Comparison of ENCODE assay signal across 21 cellular contexts in genomic region chr6:20236344-20236743, GRCh38. TPM values are rescaled to one million over a fixed set of nuclear protein-coding genes. Genes with fewer than 3 reads are reported as not detected.
DNase-seq lines count a peak whose midpoint lies in the region; ATAC-seq and TF ChIP-seq lines count a peak whose summit lies in the region.
"Had no signal": no experiment of that assay in that cellular context is flagged by ENCODE, and none has a peak within 500 bp of the region (broad histone marks: within the 10 kb centered on the region; RNA-seq: fewer than 3 reads in every experiment).

No MANE protein-coding gene starts in this region.

- CTCF ChIA-PET in Calu3 (lab: Charles Lee): interaction anchor here (0.6 to 2.9 kb wide), 14 partner anchors 9 to 167 kb away, joined by 3 to 16 read pairs (median 4); partner anchors contain the start of gene MBOAT1

- no peaks in the 10 kb centered on the region for H3K27me3 Mint-ChIP-seq in Calu3 (ENCODE audit: unreplicated experiment)
- no peaks in the 10 kb centered on the region for H3K27me3 Mint-ChIP-seq in effector memory CD8-positive, alpha-beta T cell

- TF ChIP-seq CTCF in Calu3 (IDR thresholded peaks at IDR 0.05; ENCODE audit: unreplicated experiment) (no peak), KMS-11 (conservative IDR thresholded peaks at IDR 0.05; ENCODE audit: low read depth, low read length) (no peak), transverse colon (IDR thresholded peaks at IDR 0.05) (no peak)

- peak overlapping the region; percentile 87 for H3K27ac Mint-ChIP-seq in Calu3 (ENCODE audit: unreplicated experiment)
- peak overlapping the region in 1 of 2 donors; percentile 80 for H3K27ac Mint-ChIP-seq in effector memory CD8-positive, alpha-beta T cell
- H3K27ac Mint-ChIP-seq: B cell, CD14-positive monocyte had no signal

- H3K4me2 ChIP-seq in KMS-11: 0 out of 2 replicates have a peak overlapping the region, but pooled peaks have one; percentile 26

- no peak for TF ChIP-seq EP300 in transverse colon (IDR thresholded peaks at IDR 0.05; ENCODE audit: low read depth)

- no peaks in the 10 kb centered on the region for H4K20me1 ChIP-seq in KMS-11 (ENCODE audit: insufficient read depth)

- intact Hi-C loops in Calu3 (cut with micrococcal nuclease; ENCODE audit: unreplicated experiment) (loop anchor here (2.0 kb wide), 2 partner anchors 30 to 38 kb away; no protein-coding TSS in a partner anchor), transverse colon (cut with DNase I; ENCODE audit: low total_unique reads) (no loop called here)

- WGBS in transverse colon (ENCODE audit: low coverage in 1 of 2), 2 donors: 68 to 85% methylated on average over 3 of the region's 3 CpGs

- TF ChIP-seq POLR2A in transverse colon (IDR thresholded peaks at IDR 0.05): no peak

- no peaks in the 10 kb centered on the region for H3K79me2 ChIP-seq in KMS-11 (ENCODE audit: insufficient read depth, low read depth)

- DNase-seq in Calu3 (no peak), transverse colon (no peak), GF-D8 (lab: John Stamatoyannopoulos, UW) (no peak), COLO668 (lab: John Stamatoyannopoulos, UW; ENCODE audit: unreplicated experiment) (no peak)
- no peak for DNase-seq in effector memory CD8-positive, alpha-beta T cell
- no peak for DNase-seq in activated CD4-positive, alpha-beta T cell treated with anti-CD3 and anti-CD28 coated beads for 4 hours
- DNase-seq: COR-L47, DND-41, H9, KG1, NCI-H1105, NCI-H146, NCI-H2029, NCI-H2227 treated with DMSO at 0.1 percent for 48 hours, NCI-H510A, SJCRH30, T-helper 1 cell had no signal

- H3K9me3 Mint-ChIP-seq in Calu3 (ENCODE audit: low read depth, unreplicated experiment): no peaks in the 10 kb centered on the region
- H3K9me3 Mint-ChIP-seq in effector memory CD8-positive, alpha-beta T cell: no peaks in the 10 kb centered on the region

- H3K27ac ChIP-seq in KMS-11: no peak overlapping the region
- peak overlapping the region; percentile 66 to 78 (median 74) for H3K27ac ChIP-seq in transverse colon
- H3K27ac ChIP-seq: SJCRH30 had no signal

- in situ Hi-C loops in transverse colon (cut with MboI; ENCODE audit: low pct_ligation_motif_present in 1 of 4, low pct_unique_long_range_greater_than_20kb in 1 of 4, low sequenced_read_pairs in 3 of 4): no loop called here

- H2AFZ ChIP-seq in KMS-11 (ENCODE audit: low read depth): no peak overlapping the region

- peaks cover 16% of the 10 kb centered on the region for H3K36me3 Mint-ChIP-seq in Calu3 (ENCODE audit: insufficient read depth, unreplicated experiment)
- H3K36me3 Mint-ChIP-seq in effector memory CD8-positive, alpha-beta T cell (ENCODE audit: insufficient read depth): no peaks in the 10 kb centered on the region
- H3K36me3 Mint-ChIP-seq: CD14-positive monocyte had no signal

- H3K4me1 ChIP-seq in KMS-11 (ENCODE audit: low read depth, poor library complexity, severe bottlenecking): peaks cover 8% of the 10 kb centered on the region
- H3K4me1 ChIP-seq in transverse colon: peaks cover 0 to 31% (median 3%) of the 10 kb centered on the region in 4 donors
- H3K4me1 ChIP-seq: SJCRH30 had no signal

- peak; percentile 91 for ATAC-seq in effector memory CD8-positive, alpha-beta T cell (replicated peaks)

- no peaks in the 10 kb centered on the region for H3K36me3 ChIP-seq in KMS-11 (ENCODE audit: insufficient read depth)
- no peaks in the 10 kb centered on the region for H3K36me3 ChIP-seq in transverse colon
- H3K36me3 ChIP-seq: SJCRH30 had no signal

- no peak overlapping the region for H3K4me3 Mint-ChIP-seq in Calu3 (ENCODE audit: low read depth, unreplicated experiment)
- H3K4me3 Mint-ChIP-seq in effector memory CD8-positive, alpha-beta T cell: no peak overlapping the region
- H3K4me3 Mint-ChIP-seq: B cell, CD14-positive monocyte, H9 had no signal

- H3K4me3 ChIP-seq in KMS-11 (IDR thresholded peaks at IDR 0.05; ENCODE audit: insufficient read depth, low read depth, low read length) (no peak overlapping the region), transverse colon (no peak overlapping the region)
- H3K4me3 ChIP-seq: SJCRH30 had no signal

- peaks cover 38% of the 10 kb centered on the region for H3K4me1 Mint-ChIP-seq in Calu3 (ENCODE audit: low read depth, unreplicated experiment)
- H3K4me1 Mint-ChIP-seq in effector memory CD8-positive, alpha-beta T cell (ENCODE audit: low read depth in 2 of 2): peaks cover 0 to 15% of the 10 kb centered on the region in 2 donors
- H3K4me1 Mint-ChIP-seq: B cell had no signal

- BruUV-seq in Calu3 (replicated peaks; lab: Mats Ljungman, UMichigan): no TSS peak

- no peak overlapping the region for H3K9ac ChIP-seq in KMS-11

- H3K27me3 ChIP-seq in KMS-11 (ENCODE audit: insufficient read depth, low read depth): no peaks in the 10 kb centered on the region
- H3K27me3 ChIP-seq in transverse colon: no peaks in the 10 kb centered on the region
- H3K27me3 ChIP-seq: SJCRH30 had no signal

- H3K9me3 ChIP-seq in transverse colon: no peaks in the 10 kb centered on the region
- H3K9me3 ChIP-seq: SJCRH30 had no signal

RNA-seq across cellular contexts. Expression of gene MBOAT1, which starts 24.1 kb away (rescaled TPM):
- total RNA-seq in Calu3 (2022) (39.9 and 47.8 TPM in 2 replicates), transverse colon (10 to 100 TPM; 10.3 to 85.3 (median 66.5) TPM)
- total RNA-seq: OCI-LY7 had no signal
